ENCODE assay signal across 9 cellular contexts in genomic region chr7:155458317-155459132, GRCh38. TPM values are rescaled to one million over a fixed set of nuclear protein-coding genes. Genes with fewer than 3 reads are reported as not detected.
DNase-seq lines count a peak whose midpoint lies in the region; ATAC-seq, FAIRE-seq and TF ChIP-seq lines count a peak whose summit lies in the region.
"Had no signal": no experiment of that assay in that cellular context is flagged by ENCODE, and none has a peak within 500 bp of the region (broad histone marks: within the 10 kb centered on the region; RNA-seq: fewer than 3 reads in every experiment).

No MANE protein-coding gene starts in this region.

- H3K36me3 ChIP-seq in breast epithelium (no peaks in the 10 kb centered on the region), bronchial epithelial cell (ENCODE audit: control insufficient read depth, insufficient read depth, low read length) (no peaks in the 10 kb centered on the region), mucosa of descending colon (ENCODE audit: low read depth) (no peaks in the 10 kb centered on the region), upper lobe of left lung (no peaks in the 10 kb centered on the region)

- TF ChIP-seq POLR2A in breast epithelium (IDR thresholded peaks at IDR 0.05) (no peak), upper lobe of left lung (IDR thresholded peaks at IDR 0.05) (no peak)

- POLR2A ChIA-PET in MCF 10A (lab: Yijun Ruan, JAX): no interaction called here

- H3K4me1 ChIP-seq in breast epithelium (peaks cover 11 to 14% of the 10 kb centered on the region in 2 donors), mucosa of descending colon (ENCODE audit: low read depth) (peaks cover 24% of the 10 kb centered on the region), upper lobe of left lung (peaks cover 29 to 55% (median 33%) of the 10 kb centered on the region in 4 donors)

- H3K36me3 Mint-ChIP-seq in MCF 10A (ENCODE audit: insufficient read depth, unreplicated experiment): no peaks in the 10 kb centered on the region

- no peak overlapping the region for H3K27ac Mint-ChIP-seq in MCF 10A (ENCODE audit: low read depth, unreplicated experiment)

- CTCF ChIA-PET in MCF 10A (lab: Yijun Ruan, JAX): interaction anchor here (0.6 kb wide), 1 partner anchor 545 kb away, joined by 3 read pairs; no protein-coding TSS in a partner anchor

- no peaks in the 10 kb centered on the region for H3K4me1 Mint-ChIP-seq in MCF 10A (ENCODE audit: insufficient read depth, unreplicated experiment)

- no peaks in the 10 kb centered on the region for H3K9me3 Mint-ChIP-seq in MCF 10A (ENCODE audit: unreplicated experiment)

- H3K27me3 ChIP-seq in breast epithelium: peaks cover 20 to 95% of the 10 kb centered on the region in 2 donors
- peaks cover 78% of the 10 kb centered on the region for H3K27me3 ChIP-seq in bronchial epithelial cell (ENCODE audit: control insufficient read depth, insufficient read depth, low read length)
- peaks cover 5 to 94% (median 57%) of the 10 kb centered on the region in 4 donors for H3K27me3 ChIP-seq in upper lobe of left lung

- no TSS peak for BruUV-seq in MCF 10A (replicated peaks; lab: Mats Ljungman, UMichigan)

- intact Hi-C loops in breast epithelium (cut with DNase I; ENCODE audit: low total_unique reads) (no loop called here), MCF 10A (cut with micrococcal nuclease) (no loop called here), mucosa of descending colon (cut with DNase I, micrococcal nuclease) (no loop called here)

- ATAC-seq in mucosa of descending colon (peak; percentile 23), upper lobe of left lung (ENCODE audit: low FRiP score in 2 of 2) (no peak), HG03108 (IDR thresholded peaks at IDR 0.05; ENCODE audit: unreplicated experiment) (no peak), GM18870 (IDR thresholded peaks at IDR 0.05; ENCODE audit: unreplicated experiment) (no peak)

- TF ChIP-seq EP300 in upper lobe of left lung (IDR thresholded peaks at IDR 0.05): no peak

- no peaks in the 10 kb centered on the region for H3K9me3 ChIP-seq in breast epithelium
- no peaks in the 10 kb centered on the region for H3K9me3 ChIP-seq in mucosa of descending colon
- H3K9me3 ChIP-seq in upper lobe of left lung: no peaks in the 10 kb centered on the region

- FAIRE-seq in bronchial epithelial cell (lab: Jason Lieb, UNC): no peak

- peaks cover 53% of the 10 kb centered on the region for H3K27me3 Mint-ChIP-seq in MCF 10A (ENCODE audit: insufficient read depth, unreplicated experiment)

- TF ChIP-seq CTCF in breast epithelium (IDR thresholded peaks at IDR 0.05) (no peak), MCF 10A (IDR thresholded peaks at IDR 0.05; ENCODE audit: unreplicated experiment) (no peak), bronchial epithelial cell (IDR thresholded peaks at IDR 0.05; ENCODE audit: insufficient read depth, low read length, severe bottlenecking) (no peak), mucosa of descending colon (IDR thresholded peaks at IDR 0.05) (no peak), upper lobe of left lung (IDR thresholded peaks at IDR 0.05) (no peak)

- 1 to 2% methylated on average over 28 to 33 of the region's 113 CpGs for WGBS in upper lobe of left lung, 2 donors

- H3K27ac ChIP-seq in breast epithelium (no peak overlapping the region), upper lobe of left lung (no peak overlapping the region)

- DNase-seq in breast epithelium (ENCODE audit: low spot score in 2 of 2): no peak
- DNase-seq in MCF 10A (ENCODE audit: unreplicated experiment): no peak
- no peak for DNase-seq in bronchial epithelial cell (ENCODE audit: low read depth)
- no peak for DNase-seq in mucosa of descending colon
- peak in 1 of 2 donors; percentile 88 for DNase-seq in upper lobe of left lung
- no peak for DNase-seq in NCI-H1105 treated with DMSO at 0.1 percent for 48 hours (lab: John Stamatoyannopoulos, UW)
- DNase-seq: activated naive CD4-positive, alpha-beta T cell treated with anti-CD3 and anti-CD28 coated beads, Interleukin-2, amount 50 U/mL, for 16 hours had no signal

- H3K4me3 ChIP-seq in breast epithelium: peak overlapping the region; percentile 17 to 76 (median 41)
- H3K4me3 ChIP-seq in bronchial epithelial cell (ENCODE audit: low read depth, low read length): peak overlapping the region; percentile 10
- H3K4me3 ChIP-seq in mucosa of descending colon: no peak overlapping the region
- peak overlapping the region in 3 of 4 donors; percentile 8 to 35 (median 27) for H3K4me3 ChIP-seq in upper lobe of left lung

- H3K4me3 Mint-ChIP-seq in MCF 10A (ENCODE audit: unreplicated experiment): no peak overlapping the region

RNA-seq across cellular contexts. Expression of gene EN2, which starts 0.6 kb away (rescaled TPM):
- total RNA-seq in breast epithelium: under 1 TPM in 2 of 3 donors, not detected in 1; 0.32 to 0.33 TPM
- total RNA-seq in MCF 10A (2022): not detected in 2 replicates
- not detected in 2 replicates for total RNA-seq in bronchial epithelial cell
- total RNA-seq in mucosa of descending colon: not detected
- total RNA-seq in upper lobe of left lung: not detected
